ENCODE assay signal across 8 cellular contexts in the genomic region with DNA sequence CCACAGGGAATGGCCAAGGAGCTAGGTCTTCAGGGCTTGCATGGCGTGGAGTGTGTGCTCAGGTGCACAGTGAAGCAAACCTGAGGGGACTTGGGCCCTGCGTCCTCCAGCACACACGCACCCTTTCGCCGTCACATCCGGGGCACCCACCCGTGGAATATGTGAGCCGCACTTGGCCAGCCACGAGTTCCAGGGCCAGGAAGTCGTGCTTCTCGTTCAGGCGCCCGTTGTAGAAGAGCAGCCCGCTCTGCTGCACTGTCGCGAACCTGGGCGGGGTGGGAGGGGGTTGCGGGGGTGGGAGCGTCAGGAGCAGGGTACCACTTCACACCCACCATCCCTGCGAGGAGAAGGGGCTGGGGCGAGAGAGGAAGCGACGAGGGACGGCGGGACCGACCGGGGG. TPM values are rescaled to one million over a fixed set of nuclear protein-coding genes. Genes with fewer than 3 reads are reported as not detected.
A peak's percentile ranks its signal among the peaks of the same experiment; 100 is the strongest.
DNase-seq lines count a peak whose midpoint lies in the region; ATAC-seq and TF ChIP-seq lines count a peak whose summit lies in the region.

No MANE protein-coding gene starts in this region.

- peak overlapping the region; percentile 51 for H2AFZ ChIP-seq in hepatocyte

- peak; percentile 3 for ATAC-seq in GM21423 (IDR thresholded peaks at IDR 0.05; ENCODE audit: unreplicated experiment)
- ATAC-seq in HG02870 (IDR thresholded peaks at IDR 0.05; ENCODE audit: unreplicated experiment), result no peak

- H3K4me3 ChIP-seq in hepatocyte, result no peak overlapping the region

- H3K4me1 ChIP-seq in hepatocyte (ENCODE audit: insufficient read depth), result no peaks in the 10 kb centered on the region

- H3K27me3 ChIP-seq in hepatocyte, result no peaks in the 10 kb centered on the region

- no peaks in the 10 kb centered on the region for H3K79me2 ChIP-seq in hepatocyte

- no peaks in the 10 kb centered on the region for H4K20me1 ChIP-seq in hepatocyte (ENCODE audit: insufficient read depth, poor library complexity, severe bottlenecking)

- no peaks in the 10 kb centered on the region for H3K9me2 ChIP-seq in hepatocyte (replicated peaks; ENCODE audit: insufficient read depth)

- no peaks in the 10 kb centered on the region for H3K9me3 ChIP-seq in hepatocyte (ENCODE audit: low read depth)

- no peak overlapping the region for H3K27ac ChIP-seq in hepatocyte

- DNase-seq in activated T-helper 1 cell treated with Interleukin-2 at 50 U/mL for 16 hours (ENCODE audit: low read depth), result peak; percentile 29
- no peak for DNase-seq in hepatocyte (ENCODE audit: low spot score)
- peak; percentile 59 for DNase-seq in stimulated activated CD4-positive, alpha-beta T cell treated with anti-CD3 and anti-CD28 coated beads, Interleukin-4, amount 100 ng/mL, for 24 hours
- DNase-seq in NCI-H2029 (lab: John Stamatoyannopoulos, UW), result no peak
- no peak for DNase-seq in posterior cingulate gyrus
- DNase-seq in anterior cingulate cortex (lab: John Stamatoyannopoulos, UW), result no peak

- no peaks in the 10 kb centered on the region for H3K36me3 ChIP-seq in hepatocyte (replicated peaks; ENCODE audit: insufficient read depth, low read depth)

- H3K4me2 ChIP-seq in hepatocyte, result peak overlapping the region; percentile 89

- intact Hi-C loops in posterior cingulate gyrus (cut with DNase I), result no loop called here

- TF ChIP-seq CTCF in hepatocyte (IDR thresholded peaks at IDR 0.05; ENCODE audit: poor library complexity), result no peak

- 50% methylated on average over 14 of the region's 27 CpGs for WGBS in hepatocyte (ENCODE audit: low lambda C conversion rate, missing lambda C conversion rate)

RNA-seq across cellular contexts. Expression of gene CELSR3, which starts 7.1 kb away (rescaled TPM):
- total RNA-seq in hepatocyte, result 1.6 and 1.8 TPM in 2 replicates
- polyA plus RNA-seq in hepatocyte, result 1.9 TPM in 2 replicates

RNA-seq across cellular contexts. Expression of gene SLC26A6, which starts 20.3 kb away (rescaled TPM):
- 42.0 and 56.6 TPM in 2 replicates for total RNA-seq in hepatocyte
- polyA plus RNA-seq in hepatocyte, result 53.7 and 60.9 TPM in 2 replicates

RNA-seq across cellular contexts. Expression of gene NCKIPSD, which starts 30.1 kb away (rescaled TPM):
- 19.9 and 23.4 TPM in 2 replicates for total RNA-seq in hepatocyte
- polyA plus RNA-seq in hepatocyte, result 21.0 and 22.9 TPM in 2 replicates

RNA-seq across cellular contexts. Expression of gene TMEM89, which starts 34.0 kb away (rescaled TPM):
- total RNA-seq in hepatocyte, result not detected in 2 replicates
- polyA plus RNA-seq in hepatocyte, result not detected in 2 replicates

RNA-seq across cellular contexts. Expression of gene UQCRC1, which starts 46.1 kb away (rescaled TPM):
- 308 and 352 TPM in 2 replicates for total RNA-seq in hepatocyte
- polyA plus RNA-seq in hepatocyte, result 405 and 411 TPM in 2 replicates

Comparison
In these comparisons a context has a peak if more than half of its experiments do, and no peak if none do; other contexts are left out.
1. DNase-seq: peak in activated T-helper 1 cell treated with Interleukin-2 at 50 U/mL for 16 hours (single experiment) and stimulated activated CD4-positive, alpha-beta T cell treated with anti-CD3 and anti-CD28 coated beads, Interleukin-4, amount 100 ng/mL, for 24 hours (single experiment); none in hepatocyte (single experiment), NCI-H2029 (single experiment), posterior cingulate gyrus (0 of 10) and anterior cingulate cortex (0 of 58).